8 cellular contexts compared by ENCODE assay signal in genomic region chr17:28951428-28951990, GRCh38. TPM values are rescaled to one million over a fixed set of nuclear protein-coding genes. Genes with fewer than 3 reads are reported as not detected.
DNase-seq lines count a peak whose midpoint lies in the region; ATAC-seq, FAIRE-seq and TF ChIP-seq lines count a peak whose summit lies in the region.

Gene PHF12 (minus strand): TSS chr17:28951518. CDS start chr17:28950960, 558 bp downstream.

- H3K9me3 Mint-ChIP-seq in activated T-cell treated with anti-CD3 and anti-CD28 coated beads, Interleukin-2, amount 50 U/mL, for 72 hours = no peaks in the 10 kb centered on the region

- H3K36me3 ChIP-seq in KOPT-K1 (ENCODE audit: insufficient read depth, low read length) (peaks cover 12% of the 10 kb centered on the region), esophagus squamous epithelium (no peaks in the 10 kb centered on the region)

- H3K27me3 ChIP-seq in esophagus squamous epithelium = no peaks in the 10 kb centered on the region

- H3K27ac ChIP-seq in KOPT-K1 (ENCODE audit: low read depth, low read length, poor library complexity, severe bottlenecking) (peak within 1 kb of the TSS; percentile 94), esophagus squamous epithelium (peak within 1 kb of the TSS; percentile 94 to 100 (median 98))

- WGBS in esophagus squamous epithelium, 2 donors = 0% methylated on average over 1 to 19 of the region's 51 CpGs

- H3K9me3 ChIP-seq in KOPT-K1 (ENCODE audit: insufficient read depth, low read length, poor library complexity, severe bottlenecking) (no peaks in the 10 kb centered on the region), esophagus squamous epithelium (no peaks in the 10 kb centered on the region)

- H3K4me3 ChIP-seq in esophagus squamous epithelium = peak within 1 kb of the TSS; percentile 74 to 99 (median 88)

- H3K4me3 Mint-ChIP-seq in activated T-cell treated with anti-CD3 and anti-CD28 coated beads, Interleukin-2, amount 50 U/mL, for 72 hours = peak within 1 kb of the TSS; percentile 96

- H3K36me3 Mint-ChIP-seq in activated T-cell treated with anti-CD3 and anti-CD28 coated beads, Interleukin-2, amount 50 U/mL, for 72 hours (ENCODE audit: insufficient read depth in 2 of 2) = peaks cover 4 to 18% of the 10 kb centered on the region in 2 donors

- peak in 3 of 4 donors; percentile 60 to 89 (median 76) for TF ChIP-seq POLR2A in esophagus squamous epithelium (IDR thresholded peaks at IDR 0.05)

- peaks cover 23% of the 10 kb centered on the region for H3K4me1 Mint-ChIP-seq in activated T-cell treated with anti-CD3 and anti-CD28 coated beads, Interleukin-2, amount 50 U/mL, for 72 hours (ENCODE audit: low read depth)

- peak; percentile 49 for ATAC-seq in GM21786 (IDR thresholded peaks at IDR 0.05; ENCODE audit: unreplicated experiment)
- ATAC-seq in activated T-cell treated with anti-CD3 and anti-CD28 coated beads, Interleukin-2, amount 50 U/mL, for 72 hours (replicated peaks in 1 of 2) = peak; percentile 72 to 73

- no peaks in the 10 kb centered on the region for H3K27me3 Mint-ChIP-seq in activated T-cell treated with anti-CD3 and anti-CD28 coated beads, Interleukin-2, amount 50 U/mL, for 72 hours (ENCODE audit: low read depth)

- H3K27ac Mint-ChIP-seq in activated T-cell treated with anti-CD3 and anti-CD28 coated beads, Interleukin-2, amount 50 U/mL, for 72 hours = peak within 1 kb of the TSS; percentile 95

- intact Hi-C loops in esophagus squamous epithelium (cut with DNase I) = no loop called here

- peaks cover 4 to 48% (median 26%) of the 10 kb centered on the region in 3 donors for H3K4me1 ChIP-seq in esophagus squamous epithelium

- FAIRE-seq in RCC 7860 (lab: Jason Lieb, UNC) = peak; percentile 82

- peak in 1 of 6 experiments; percentile 37 for TF ChIP-seq CTCF in esophagus squamous epithelium (IDR thresholded peaks at IDR 0.05)

- DNase-seq in DMS53 treated with DMSO at 0.1 percent for 48 hours (lab: John Stamatoyannopoulos, UW; ENCODE audit: unreplicated experiment) (peak; percentile 97), RCC 7860 (ENCODE audit: low spot score) (peak; percentile 100), esophagus squamous epithelium (lab: John Stamatoyannopoulos, UW) (peak; percentile 99), myocyte (ENCODE audit: low read depth) (peak; percentile 100)
- peak; percentile 99 to 100 for DNase-seq in activated T-cell treated with anti-CD3 and anti-CD28 coated beads, Interleukin-2, amount 50 U/mL, for 72 hours
- peak; percentile 100 for DNase-seq in stimulated activated CD8-positive, alpha-beta memory T cell treated with anti-CD3 and anti-CD28 coated beads, Interleukin-7, amount 100 ng/mL, for 48 hours (ENCODE audit: extremely low read depth in 1 of 2, low read depth in 1 of 2)

RNA-seq across cellular contexts. Expression of gene PHF12, which starts in this region (rescaled TPM):
- 10 to 100 TPM; 67.7 to 81.6 TPM for total RNA-seq in activated T-cell treated with anti-CD3 and anti-CD28 coated beads, Interleukin-2, amount 50 U/mL, for 72 hours
- 10 to 100 TPM; 13.0 to 35.6 (median 18.8) TPM for total RNA-seq in esophagus squamous epithelium
- 18.5 and 21.4 TPM in 2 replicates for total RNA-seq in myocyte
- polyA plus RNA-seq in myocyte (2012) = 20.0 TPM

Comparison
In these comparisons a context has a peak if more than half of its experiments do, and no peak if none do; other contexts are left out.
1. Peak in every context shown above with its lines: DNase-seq, ATAC-seq, H3K4me3 ChIP-seq and H3K27ac ChIP-seq.